1 cellular context compared by ENCODE assay signal in the genomic region with DNA sequence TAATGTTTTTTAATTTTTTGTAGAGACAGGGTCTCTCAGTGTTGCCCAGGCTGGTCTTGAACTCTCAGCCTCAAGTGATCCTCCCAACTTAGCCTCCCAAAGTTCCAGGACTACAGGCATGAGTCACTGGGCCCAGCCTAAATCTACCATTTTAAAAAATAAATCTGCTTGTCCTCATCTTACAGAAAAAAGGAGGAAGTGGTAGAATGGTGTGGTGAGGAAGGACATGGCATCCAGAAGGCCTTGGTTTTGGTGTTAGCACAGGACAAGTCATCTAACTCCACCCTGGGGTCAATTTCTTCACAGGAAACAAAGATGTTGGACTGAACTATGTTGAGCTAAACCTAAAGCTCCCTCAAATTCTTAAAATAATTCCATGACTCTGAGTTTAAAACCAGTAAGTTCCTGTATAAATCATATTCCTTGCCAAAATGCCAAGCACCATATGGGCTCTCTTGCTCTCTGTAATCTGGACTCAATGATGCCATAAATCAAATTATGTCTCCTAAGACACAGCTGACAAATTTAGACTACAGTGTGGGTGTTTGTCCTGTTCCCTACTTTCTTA.
TF ChIP-seq lines count a peak whose summit lies in the region.

No MANE protein-coding gene starts in this region.

TF ChIP-seq in K562, 482 proteins besides CTCF, POLR2A, EP300 and RAD21 (continued from another document):
- TF ChIP-seq, protein P1, sequence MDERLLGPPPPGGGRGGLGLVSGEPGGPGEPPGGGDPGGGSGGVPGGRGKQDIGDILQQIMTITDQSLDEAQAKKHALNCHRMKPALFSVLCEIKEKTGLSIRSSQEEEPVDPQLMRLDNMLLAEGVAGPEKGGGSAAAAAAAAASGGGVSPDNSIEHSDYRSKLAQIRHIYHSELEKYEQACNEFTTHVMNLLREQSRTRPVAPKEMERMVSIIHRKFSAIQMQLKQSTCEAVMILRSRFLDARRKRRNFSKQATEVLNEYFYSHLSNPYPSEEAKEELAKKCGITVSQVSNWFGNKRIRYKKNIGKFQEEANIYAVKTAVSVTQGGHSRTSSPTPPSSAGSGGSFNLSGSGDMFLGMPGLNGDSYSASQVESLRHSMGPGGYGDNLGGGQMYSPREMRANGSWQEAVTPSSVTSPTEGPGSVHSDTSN (CRISPR knock-in tag; IDR thresholded peaks at IDR 0.05; ENCODE audit: low read depth), result no peak
- TF ChIP-seq, protein P1 (tag; conservative IDR thresholded peaks at IDR 0.05; ENCODE audit: low read depth), result peak; percentile 34
- TF ChIP-seq, protein P2, sequence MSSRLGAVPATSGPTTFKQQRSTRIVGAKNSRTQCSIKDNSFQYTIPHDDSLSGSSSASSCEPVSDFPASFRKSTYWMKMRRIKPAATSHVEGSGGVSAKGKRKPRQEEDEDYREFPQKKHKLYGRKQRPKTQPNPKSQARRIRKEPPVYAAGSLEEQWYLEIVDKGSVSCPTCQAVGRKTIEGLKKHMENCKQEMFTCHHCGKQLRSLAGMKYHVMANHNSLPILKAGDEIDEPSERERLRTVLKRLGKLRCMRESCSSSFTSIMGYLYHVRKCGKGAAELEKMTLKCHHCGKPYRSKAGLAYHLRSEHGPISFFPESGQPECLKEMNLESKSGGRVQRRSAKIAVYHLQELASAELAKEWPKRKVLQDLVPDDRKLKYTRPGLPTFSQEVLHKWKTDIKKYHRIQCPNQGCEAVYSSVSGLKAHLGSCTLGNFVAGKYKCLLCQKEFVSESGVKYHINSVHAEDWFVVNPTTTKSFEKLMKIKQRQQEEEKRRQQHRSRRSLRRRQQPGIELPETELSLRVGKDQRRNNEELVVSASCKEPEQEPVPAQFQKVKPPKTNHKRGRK (tag; IDR thresholded peaks at IDR 0.05), result no peak
- no peak for TF ChIP-seq MAZ (CRISPR knock-in tag; conservative IDR thresholded peaks at IDR 0.05 in 1 of 2, IDR thresholded peaks at IDR 0.05 in 1 of 2)
- no peak for TF ChIP-seq ZNF408 (CRISPR knock-in tag; IDR thresholded peaks at IDR 0.05; ENCODE audit: low read depth)
- no peak for TF ChIP-seq ZNF124 (CRISPR knock-in tag; IDR thresholded peaks at IDR 0.05)
- TF ChIP-seq NR1H2 (CRISPR knock-in tag; IDR thresholded peaks at IDR 0.05), result no peak
- TF ChIP-seq BRD9 (IDR thresholded peaks at IDR 0.05; ENCODE audit: low read depth, partially characterized antibody), result no peak
- TF ChIP-seq ZNF695 (CRISPR knock-in tag; IDR thresholded peaks at IDR 0.05), result no peak
- TF ChIP-seq, protein P3, sequence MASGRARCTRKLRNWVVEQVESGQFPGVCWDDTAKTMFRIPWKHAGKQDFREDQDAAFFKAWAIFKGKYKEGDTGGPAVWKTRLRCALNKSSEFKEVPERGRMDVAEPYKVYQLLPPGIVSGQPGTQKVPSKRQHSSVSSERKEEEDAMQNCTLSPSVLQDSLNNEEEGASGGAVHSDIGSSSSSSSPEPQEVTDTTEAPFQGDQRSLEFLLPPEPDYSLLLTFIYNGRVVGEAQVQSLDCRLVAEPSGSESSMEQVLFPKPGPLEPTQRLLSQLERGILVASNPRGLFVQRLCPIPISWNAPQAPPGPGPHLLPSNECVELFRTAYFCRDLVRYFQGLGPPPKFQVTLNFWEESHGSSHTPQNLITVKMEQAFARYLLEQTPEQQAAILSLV (tag; IDR thresholded peaks at IDR 0.05), result no peak
- TF ChIP-seq MAFG (tag; conservative IDR thresholded peaks at IDR 0.05), result no peak
- peak; percentile 66; the same call in 1 of the 2 replicates for TF ChIP-seq SPI1 (IDR thresholded peaks at IDR 0.05; ENCODE audit: borderline replicate concordance, low read depth, low read length)
- no peak for TF ChIP-seq CHD2 (IDR thresholded peaks at IDR 0.05; ENCODE audit: low read depth, low read length)
- no peak for TF ChIP-seq HDAC2 (IDR thresholded peaks at IDR 0.05)
- TF ChIP-seq LEF1 (IDR thresholded peaks at IDR 0.05), result no peak
- no peak for TF ChIP-seq MTA1 (IDR thresholded peaks at IDR 0.05; ENCODE audit: borderline replicate concordance)
- peak; percentile 39 for TF ChIP-seq MEIS2 (IDR thresholded peaks at IDR 0.05; ENCODE audit: partially characterized antibody)
- TF ChIP-seq, protein P4, sequence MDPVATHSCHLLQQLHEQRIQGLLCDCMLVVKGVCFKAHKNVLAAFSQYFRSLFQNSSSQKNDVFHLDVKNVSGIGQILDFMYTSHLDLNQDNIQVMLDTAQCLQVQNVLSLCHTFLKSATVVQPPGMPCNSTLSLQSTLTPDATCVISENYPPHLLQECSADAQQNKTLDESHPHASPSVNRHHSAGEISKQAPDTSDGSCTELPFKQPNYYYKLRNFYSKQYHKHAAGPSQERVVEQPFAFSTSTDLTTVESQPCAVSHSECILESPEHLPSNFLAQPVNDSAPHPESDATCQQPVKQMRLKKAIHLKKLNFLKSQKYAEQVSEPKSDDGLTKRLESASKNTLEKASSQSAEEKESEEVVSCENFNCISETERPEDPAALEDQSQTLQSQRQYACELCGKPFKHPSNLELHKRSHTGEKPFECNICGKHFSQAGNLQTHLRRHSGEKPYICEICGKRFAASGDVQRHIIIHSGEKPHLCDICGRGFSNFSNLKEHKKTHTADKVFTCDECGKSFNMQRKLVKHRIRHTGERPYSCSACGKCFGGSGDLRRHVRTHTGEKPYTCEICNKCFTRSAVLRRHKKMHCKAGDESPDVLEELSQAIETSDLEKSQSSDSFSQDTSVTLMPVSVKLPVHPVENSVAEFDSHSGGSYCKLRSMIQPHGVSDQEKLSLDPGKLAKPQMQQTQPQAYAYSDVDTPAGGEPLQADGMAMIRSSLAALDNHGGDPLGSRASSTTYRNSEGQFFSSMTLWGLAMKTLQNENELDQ (CRISPR knock-in tag; IDR thresholded peaks at IDR 0.05; ENCODE audit: borderline replicate concordance), result no peak
- TF ChIP-seq ZNF57 (CRISPR knock-in tag; IDR thresholded peaks at IDR 0.05), result no peak
